ENCODE assay signal across 1 cellular context in the genomic region with DNA sequence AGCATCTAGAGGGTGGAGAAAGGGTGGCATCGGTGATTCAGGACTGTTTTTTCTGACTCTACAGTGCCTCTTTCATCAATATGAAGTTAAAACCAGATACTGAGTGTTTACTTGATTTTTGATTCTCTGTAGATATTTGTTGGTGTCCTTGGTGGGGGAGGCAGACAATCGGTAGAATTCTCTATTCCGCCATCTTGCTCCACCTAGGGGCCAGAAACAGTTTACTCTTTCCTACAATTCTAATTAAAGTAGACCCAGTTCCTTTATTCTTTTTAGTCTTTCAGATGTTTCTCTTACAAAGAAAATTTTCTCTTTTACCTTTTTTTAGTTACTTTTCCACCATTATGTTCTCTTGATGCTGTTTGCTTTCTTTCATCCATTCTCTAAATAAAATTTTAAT.
TF ChIP-seq lines count a peak whose summit lies in the region.

No MANE protein-coding gene starts in this region.

TF ChIP-seq in endothelial cell of umbilical vein, 7 proteins besides CTCF, POLR2A, EP300 and RAD21:
- TF ChIP-seq FOS (IDR thresholded peaks at IDR 0.05; ENCODE audit: borderline replicate concordance, insufficient read depth, low read length) (no peak), MYC (IDR thresholded peaks at IDR 0.05; ENCODE audit: low read depth, low read length) (no peak), POLR2AphosphoS5 (IDR thresholded peaks at IDR 0.05; ENCODE audit: insufficient read depth, low read depth, low read length) (no peak), GATA2 (IDR thresholded peaks at IDR 0.05; ENCODE audit: insufficient read depth, insufficient read length, low read depth, low read length) (no peak), EZH2 (IDR thresholded peaks at IDR 0.05; ENCODE audit: borderline replicate concordance, low read depth, low read length, severe bottlenecking) (no peak), JUN (IDR thresholded peaks at IDR 0.05; ENCODE audit: borderline replicate concordance, insufficient read depth, insufficient read length, low read depth) (no peak)
- TF ChIP-seq, protein P1, sequence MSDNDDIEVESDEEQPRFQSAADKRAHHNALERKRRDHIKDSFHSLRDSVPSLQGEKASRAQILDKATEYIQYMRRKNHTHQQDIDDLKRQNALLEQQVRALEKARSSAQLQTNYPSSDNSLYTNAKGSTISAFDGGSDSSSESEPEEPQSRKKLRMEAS (IDR thresholded peaks at IDR 0.05; ENCODE audit: insufficient read depth, insufficient read length), result no peak
